ENCODE assay signal across 15 cellular contexts in the genomic region with DNA sequence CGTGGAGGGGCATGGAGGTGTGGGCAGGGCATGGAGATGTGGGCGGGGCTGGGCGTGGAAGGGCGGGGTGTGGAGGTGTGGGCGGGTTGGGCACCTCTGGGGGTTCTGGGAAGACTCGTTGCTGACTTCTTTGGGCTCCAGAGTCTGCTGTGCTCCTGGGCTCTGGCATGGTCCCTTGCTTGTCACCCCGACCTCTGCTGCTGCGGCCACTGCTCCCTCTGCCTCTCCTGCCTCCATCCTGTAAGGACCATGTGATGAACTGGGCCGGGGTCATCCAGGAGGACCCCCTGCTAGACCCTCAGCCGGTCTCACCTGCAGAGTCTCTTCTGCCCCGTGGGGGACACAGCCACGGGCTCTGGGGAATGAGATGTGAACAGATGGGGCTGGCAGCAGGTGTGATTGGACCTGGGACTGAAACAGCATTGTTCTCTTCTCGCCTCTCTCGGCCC.
"Had no signal": no experiment of that assay in that cellular context is flagged by ENCODE, and none has a peak within 500 bp of the region (broad histone marks: within the 10 kb centered on the region; RNA-seq: fewer than 3 reads in every experiment).

No MANE protein-coding gene starts in this region.

- H3K36me3 ChIP-seq: SJSA1 had no signal

- H3K4me3 ChIP-seq: SJSA1, skin epidermis, upper lobe of left lung had no signal

- H3K4me1 Mint-ChIP-seq: endodermal cell had no signal

- H3K36me3 Mint-ChIP-seq: activated naive CD4-positive, alpha-beta T cell treated with anti-CD3 and anti-CD28 coated beads, Interleukin-2, amount 10 ng/mL, durations not matched to agents 7 days and 5 days had no signal

- H3K27ac Mint-ChIP-seq: activated CD4-positive, alpha-beta memory T cell treated with anti-CD3 and anti-CD28 coated beads, Interleukin-2, amount 10 ng/mL, durations not matched to agents 7 days and 5 days; activated naive CD4-positive, alpha-beta T cell treated with anti-CD3 and anti-CD28 coated beads, Interleukin-2, amount 10 ng/mL, durations not matched to agents 7 days and 5 days; activated T-helper 17 cell treated with anti-CD3 and anti-CD28 coated beads, Interleukin-2, amount 50 U/mL, for 72 hours; endodermal cell; nephron progenitor cell; stimulated activated naive B cell treated with anti-CD40 and anti-IgM and Interleukin-4, amounts not matched to agents 10 μg/mL and 1 μg/mL and 100 μg/mL, for 72 hours had no signal

- H3K4me3 Mint-ChIP-seq: activated CD4-positive, alpha-beta memory T cell treated with anti-CD3 and anti-CD28 coated beads, Interleukin-2, amount 10 ng/mL, durations not matched to agents 7 days and 5 days; activated naive CD4-positive, alpha-beta T cell treated with anti-CD3 and anti-CD28 coated beads, Interleukin-2, amount 10 ng/mL, durations not matched to agents 7 days and 5 days; activated T-helper 17 cell treated with anti-CD3 and anti-CD28 coated beads, Interleukin-2, amount 50 U/mL, for 72 hours; endodermal cell; nephron progenitor cell; stimulated activated naive B cell treated with anti-CD40 and anti-IgM and Interleukin-4, amounts not matched to agents 10 μg/mL and 1 μg/mL and 100 μg/mL, for 72 hours had no signal

- DNase-seq: activated CD4-positive, alpha-beta memory T cell treated with anti-CD3 and anti-CD28 coated beads, Interleukin-2, amount 10 ng/mL, durations not matched to agents 7 days and 5 days; activated CD4-positive, alpha-beta T cell treated with anti-CD3 and anti-CD28 coated beads for 1 hour; activated naive CD4-positive, alpha-beta T cell treated with anti-CD3 and anti-CD28 coated beads, Interleukin-2, amount 10 ng/mL, durations not matched to agents 7 days and 5 days; amygdala; brain microvascular endothelial cell; dermis blood vessel endothelial cell; endodermal cell; hypothalamus; nephron progenitor cell; stimulated activated naive B cell treated with anti-CD40 and anti-IgM and Interleukin-4, amounts not matched to agents 10 μg/mL and 1 μg/mL and 100 μg/mL, for 72 hours; SW 1271 had no signal

- H3K9me3 ChIP-seq: SJSA1, upper lobe of left lung had no signal

- H3K27me3 ChIP-seq: brain microvascular endothelial cell, SJSA1, upper lobe of left lung had no signal

- H3K9me3 Mint-ChIP-seq: activated CD4-positive, alpha-beta memory T cell treated with anti-CD3 and anti-CD28 coated beads, Interleukin-2, amount 10 ng/mL, durations not matched to agents 7 days and 5 days; activated naive CD4-positive, alpha-beta T cell treated with anti-CD3 and anti-CD28 coated beads, Interleukin-2, amount 10 ng/mL, durations not matched to agents 7 days and 5 days; activated T-helper 17 cell treated with anti-CD3 and anti-CD28 coated beads, Interleukin-2, amount 50 U/mL, for 72 hours; endodermal cell; nephron progenitor cell; stimulated activated naive B cell treated with anti-CD40 and anti-IgM and Interleukin-4, amounts not matched to agents 10 μg/mL and 1 μg/mL and 100 μg/mL, for 72 hours had no signal

- ATAC-seq: activated T-helper 17 cell treated with anti-CD3 and anti-CD28 coated beads, Interleukin-2, amount 50 U/mL, for 72 hours; stimulated activated naive B cell treated with anti-CD40 and anti-IgM and Interleukin-4, amounts not matched to agents 10 μg/mL and 1 μg/mL and 100 μg/mL, for 72 hours had no signal

- H3K27ac ChIP-seq: brain microvascular endothelial cell, SJSA1, skin epidermis, upper lobe of left lung had no signal

- H3K27me3 Mint-ChIP-seq: activated T-helper 17 cell treated with anti-CD3 and anti-CD28 coated beads, Interleukin-2, amount 50 U/mL, for 72 hours had no signal
